In genomic region chr12:106783515-106783914, GRCh38 we compare ENCODE assay signal across 18 cellular contexts.
"Had no signal": no experiment of that assay in that cellular context is flagged by ENCODE, and none has a peak within 500 bp of the region (broad histone marks: within the 10 kb centered on the region; RNA-seq: fewer than 3 reads in every experiment).

No MANE protein-coding gene starts in this region.

- H3K9me3 Mint-ChIP-seq: activated naive CD4-positive, alpha-beta T cell treated with anti-CD3 and anti-CD28 coated beads, Interleukin-2, amount 50 U/mL, for 72 hours; immature natural killer cell; natural killer cell; T-helper 2 cell treated with Interferon-gamma antibody and Interleukin-4, amounts not matched to agents 5 μg/mL and 100 μg/mL, for 36 hours had no signal

- H3K27ac ChIP-seq: colonic mucosa, dorsolateral prefrontal cortex, esophagus squamous epithelium, pancreas, psoas muscle, tibial artery, WERI-Rb-1 had no signal

- ATAC-seq: activated CD8-positive, alpha-beta T cell treated with anti-CD3 and anti-CD28 coated beads, Interleukin-2, amount 10 ng/mL, durations not matched to agents 7 days and 5 days; activated naive CD4-positive, alpha-beta T cell treated with anti-CD3 and anti-CD28 coated beads, Interleukin-2, amount 50 U/mL, for 72 hours; natural killer cell; pancreas; psoas muscle; right cardiac atrium had no signal

- H3K9me3 ChIP-seq: colonic mucosa, esophagus squamous epithelium, pancreas, psoas muscle, tibial artery had no signal

- H3K4me3 Mint-ChIP-seq: activated CD8-positive, alpha-beta T cell treated with anti-CD3 and anti-CD28 coated beads, Interleukin-2, amount 10 ng/mL, durations not matched to agents 7 days and 5 days; immature natural killer cell; natural killer cell; T-helper 2 cell treated with Interferon-gamma antibody and Interleukin-4, amounts not matched to agents 5 μg/mL and 100 μg/mL, for 36 hours had no signal

- H3K36me3 Mint-ChIP-seq: natural killer cell had no signal

- H3K4me3 ChIP-seq: colonic mucosa, dorsolateral prefrontal cortex, esophagus squamous epithelium, lung, pancreas, psoas muscle, tibial artery had no signal

- H3K4me1 ChIP-seq: colonic mucosa, esophagus squamous epithelium had no signal

- DNase-seq: activated CD4-positive, alpha-beta T cell treated with anti-CD3 and anti-CD28 coated beads for 1 hour; activated CD4-positive, alpha-beta T cell treated with anti-CD3 and anti-CD28 coated beads, Interleukin-2, amount 50 U/mL, for 1 hour; activated CD8-positive, alpha-beta T cell treated with anti-CD3 and anti-CD28 coated beads, Interleukin-2, amount 10 ng/mL, durations not matched to agents 7 days and 5 days; colonic mucosa; dorsolateral prefrontal cortex; esophagus squamous epithelium; immature natural killer cell; natural killer cell; pancreas; psoas muscle; right cardiac atrium; stimulated activated CD4-positive, alpha-beta T cell treated with anti-CD3 and anti-CD28 coated beads, Interleukin-4, amount 100 ng/mL, for 24 hours; stimulated activated naive CD4-positive, alpha-beta T cell treated with Interleukin-2 at 50 U/mL for 16 hours; tibial artery; WERI-Rb-1 had no signal

- H3K27me3 ChIP-seq: colonic mucosa, dorsolateral prefrontal cortex, esophagus squamous epithelium, pancreas, tibial artery had no signal

- H3K27ac Mint-ChIP-seq: activated CD8-positive, alpha-beta T cell treated with anti-CD3 and anti-CD28 coated beads, Interleukin-2, amount 10 ng/mL, durations not matched to agents 7 days and 5 days; activated naive CD4-positive, alpha-beta T cell treated with anti-CD3 and anti-CD28 coated beads, Interleukin-2, amount 50 U/mL, for 72 hours; immature natural killer cell; natural killer cell; T-helper 2 cell treated with Interferon-gamma antibody and Interleukin-4, amounts not matched to agents 5 μg/mL and 100 μg/mL, for 36 hours had no signal

- H3K36me3 ChIP-seq: colonic mucosa, pancreas had no signal
